Comparison of ENCODE assay signal across 8 cellular contexts in genomic region chr22:40346178-40347064, GRCh38. TPM values are rescaled to one million over a fixed set of nuclear protein-coding genes. Genes with fewer than 3 reads are reported as not detected.
DNase-seq lines count a peak whose midpoint lies in the region; ATAC-seq and TF ChIP-seq lines count a peak whose summit lies in the region.

ADSL (plus strand) TSS chr22:40346500; CDS start chr22:40346559, 59 bp downstream.

- BruUV-seq in A673 (replicated peaks; lab: Mats Ljungman, UMichigan) = no TSS peak

- no peaks in the 10 kb centered on the region for H3K27me3 ChIP-seq in A673 (replicated peaks; ENCODE audit: insufficient read depth, low read depth, low read length, poor library complexity)

- H3K27ac ChIP-seq in A673 (ENCODE audit: low read depth, low read length, poor library complexity, severe bottlenecking) = peak within 1 kb of the TSS; percentile 86
- H3K27ac ChIP-seq in caudate nucleus (ENCODE audit: low read depth, low read length) = peak within 1 kb of the TSS; percentile 32

- DNase-seq in A673 (ENCODE audit: low spot score) (peak; percentile 94), NCI-H2227 (lab: John Stamatoyannopoulos, UW; ENCODE audit: unreplicated experiment) (peak; percentile 87), caudate nucleus (lab: John Stamatoyannopoulos, UW) (peak in 60 of 61 donors; percentile 35 to 90 (median 78)), iris pigment epithelial cell (ENCODE audit: low read depth) (peak; percentile 89)
- peak; percentile 68 to 74 (median 70) for DNase-seq in activated CD4-positive, CD25-positive, alpha-beta regulatory T cell (lab: John Stamatoyannopoulos, UW)
- DNase-seq in stimulated activated CD4-positive, alpha-beta T cell treated with anti-CD3 and anti-CD28 coated beads, Interleukin-12 subunit alpha, Interleukin-12 subunit beta, amount 100 ng/mL, for 24 hours (ENCODE audit: low read depth in 2 of 2) = peak; percentile 74 to 84

- POLR2A ChIA-PET in A673 (lab: Charles Lee; ENCODE audit: low non-redundant PET) = no interaction called here

- peaks cover 30% of the 10 kb centered on the region for H3K36me3 ChIP-seq in A673 (ENCODE audit: insufficient read depth, low read length, poor library complexity, severe bottlenecking)

- H3K9me3 ChIP-seq in A673 (ENCODE audit: low read depth, low read length, poor library complexity, severe bottlenecking) = no peaks in the 10 kb centered on the region

- CTCF ChIA-PET in A673 (lab: Charles Lee) = no interaction called here

- intact Hi-C loops in A673 (cut with micrococcal nuclease; ENCODE audit: unreplicated experiment) = loop anchor here (5.0 to 10.0 kb wide), 2 partner anchors 394 to 812 kb away; partner anchors contain the start of gene RPS19BP1

- peaks cover 13% of the 10 kb centered on the region for H3K4me1 ChIP-seq in A673 (ENCODE audit: insufficient read depth, low read length, poor library complexity, severe bottlenecking)

- no peak for TF ChIP-seq CTCF in A673 (conservative IDR thresholded peaks at IDR 0.05; ENCODE audit: low read depth, low read length)

- H3K4me3 ChIP-seq in A673 (ENCODE audit: low read depth, low read length, poor library complexity, severe bottlenecking) = peak within 1 kb of the TSS; percentile 81

- ATAC-seq in GM18858 (IDR thresholded peaks at IDR 0.05; ENCODE audit: unreplicated experiment) = peak; percentile 50
- ATAC-seq in HG03066 (IDR thresholded peaks at IDR 0.05; ENCODE audit: low read depth, unreplicated experiment) = peak; percentile 73

RNA-seq across cellular contexts. Expression of gene ADSL, which starts in this region (rescaled TPM):
- 133 and 144 TPM in 2 replicates for total RNA-seq in A673 (2021)

Comparison
In these comparisons a context has a peak if more than half of its experiments do, and no peak if none do; other contexts are left out.
1. Peak in every context shown above with its lines: DNase-seq, ATAC-seq, H3K4me3 ChIP-seq and H3K27ac ChIP-seq.